Comparison of ENCODE assay signal across 1 cellular context in the genomic region with DNA sequence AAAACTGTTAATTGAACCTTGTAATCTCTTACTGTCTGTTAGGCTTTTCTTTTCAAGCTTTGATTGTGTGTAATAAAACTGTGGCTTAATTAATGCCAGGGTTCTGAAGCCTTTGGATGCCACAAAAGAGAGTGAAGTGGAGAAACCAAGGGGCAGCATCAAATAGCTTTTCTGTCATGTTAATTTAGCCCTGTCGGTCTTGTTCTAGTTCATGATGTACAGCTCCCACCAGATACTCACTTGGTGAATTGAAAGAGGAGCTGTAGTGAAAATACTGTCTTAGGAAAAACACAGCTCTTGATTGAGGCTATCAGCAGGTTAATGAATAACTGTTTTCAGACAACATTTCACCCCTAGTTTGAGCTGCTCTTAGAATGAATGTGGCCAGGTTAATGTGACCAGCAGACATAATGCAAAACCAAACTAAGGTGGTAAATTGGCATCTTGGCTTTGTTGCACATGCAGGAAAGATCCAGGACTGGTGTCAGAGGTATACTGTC.
A peak's percentile ranks its signal among the peaks of the same experiment; 100 is the strongest.
TF ChIP-seq lines count a peak whose summit lies in the region.

No MANE protein-coding gene starts in this region.

TF ChIP-seq in HepG2, 621 proteins besides CTCF, POLR2A, EP300 and RAD21 (continued from another document):
- TF ChIP-seq HNF1A (IDR thresholded peaks at IDR 0.05; ENCODE audit: low read depth) (peak; percentile 67; the same call in 1 of the 2 replicates), HNF1A (CRISPR knock-in tag; IDR thresholded peaks at IDR 0.05; ENCODE audit: borderline replicate concordance) (peak; percentile 70; the same call in 1 of the 2 replicates), FOXP1 (IDR thresholded peaks at IDR 0.05) (no peak), FOXP1 (CRISPR knock-in tag; IDR thresholded peaks at IDR 0.05) (peak; percentile 50; the same call in 1 of the 2 replicates), POLR2AphosphoS2 (IDR thresholded peaks at IDR 0.05; ENCODE audit: low read depth, low read length) (no peak), EED (CRISPR knock-in tag; IDR thresholded peaks at IDR 0.05) (no peak), SALL1 (CRISPR knock-in tag; IDR thresholded peaks at IDR 0.05) (peak; percentile 14; the same call in 1 of the 2 replicates), ARNT2 (CRISPR knock-in tag; IDR thresholded peaks at IDR 0.05; ENCODE audit: low read depth) (no peak), ZMYM3 (CRISPR knock-in tag; IDR thresholded peaks at IDR 0.05) (no peak), SMARCC2 (IDR thresholded peaks at IDR 0.05) (no peak), ZNF674 (CRISPR knock-in tag; IDR thresholded peaks at IDR 0.05; ENCODE audit: low read depth) (no peak), POLR2G (IDR thresholded peaks at IDR 0.05; ENCODE audit: low read depth, low read length) (no peak), EHMT2 (IDR thresholded peaks at IDR 0.05; ENCODE audit: borderline replicate concordance, low read depth, low read length) (0 out of 2 replicates have a peak, but pooled peaks have one; percentile 3), GATAD1 (CRISPR knock-in tag; IDR thresholded peaks at IDR 0.05) (0 out of 2 replicates have a peak, but pooled peaks have one; percentile 15)
- TF ChIP-seq, protein P1, sequence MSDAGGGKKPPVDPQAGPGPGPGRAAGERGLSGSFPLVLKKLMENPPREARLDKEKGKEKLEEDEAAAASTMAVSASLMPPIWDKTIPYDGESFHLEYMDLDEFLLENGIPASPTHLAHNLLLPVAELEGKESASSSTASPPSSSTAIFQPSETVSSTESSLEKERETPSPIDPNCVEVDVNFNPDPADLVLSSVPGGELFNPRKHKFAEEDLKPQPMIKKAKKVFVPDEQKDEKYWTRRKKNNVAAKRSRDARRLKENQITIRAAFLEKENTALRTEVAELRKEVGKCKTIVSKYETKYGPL (CRISPR knock-in tag; IDR thresholded peaks at IDR 0.05): no peak
